24 cellular contexts compared by ENCODE assay signal in genomic region chr16:29906520-29907244, GRCh38. TPM values are rescaled to one million over a fixed set of nuclear protein-coding genes. Genes with fewer than 3 reads are reported as not detected.
"Had no signal": no experiment of that assay in that cellular context is flagged by ENCODE, and none has a peak within 500 bp of the region (broad histone marks: within the 10 kb centered on the region; RNA-seq: fewer than 3 reads in every experiment).

No MANE protein-coding gene starts in this region.

- DNase-seq: activated CD4-positive, alpha-beta T cell treated with anti-CD3 and anti-CD28 coated beads, Interleukin-2, amount 10 ng/mL, durations not matched to agents 7 days and 5 days; activated CD8-positive, alpha-beta T cell treated with anti-CD3 and anti-CD28 coated beads, Interleukin-2, amount 10 ng/mL, durations not matched to agents 7 days and 5 days; activated naive CD4-positive, alpha-beta T cell treated with Interleukin-2 at 50 U/mL for 16 hours; activated naive CD8-positive, alpha-beta T cell treated with anti-CD3 and anti-CD28 coated beads, Interleukin-2, amount 10 ng/mL, durations not matched to agents 7 days and 5 days; activated T-cell treated with anti-CD3 and anti-CD28 coated beads, Interleukin-2, amount 50 U/mL, for 24 hours; amygdala; body of pancreas; foreskin keratinocyte; occipital lobe; stimulated activated CD4-positive, alpha-beta T cell treated with anti-CD3 and anti-CD28 coated beads, Interleukin-15, amount 100 ng/mL, for 24 hours; stimulated activated CD4-positive, alpha-beta T cell treated with anti-CD3 and anti-CD28 coated beads, Interleukin-2, amount 100 ng/mL, for 48 hours; T-helper 1 cell; T-helper 9 cell; testis had no signal

- H3K9me3 ChIP-seq: body of pancreas, prostate gland, right atrium auricular region, testis had no signal

- H3K4me3 Mint-ChIP-seq: activated CD4-positive, alpha-beta T cell treated with anti-CD3 and anti-CD28 coated beads, Interleukin-2, amount 10 ng/mL, durations not matched to agents 7 days and 5 days; activated CD8-positive, alpha-beta T cell treated with anti-CD3 and anti-CD28 coated beads, Interleukin-2, amount 10 ng/mL, durations not matched to agents 7 days and 5 days; activated naive CD8-positive, alpha-beta T cell treated with anti-CD3 and anti-CD28 coated beads, Interleukin-2, amount 10 ng/mL, durations not matched to agents 7 days and 5 days; activated T-cell treated with anti-CD3 and anti-CD28 coated beads, Interleukin-2, amount 50 U/mL, for 24 hours; natural killer cell treated with Interleukin-12 subunit alpha and Interleukin-12 subunit beta and Interleukin-15 and Interleukin-18, amount 100 ng/mL, for 72 hours; type B pancreatic cell had no signal

- H3K36me3 Mint-ChIP-seq: natural killer cell treated with Interleukin-12 subunit alpha and Interleukin-12 subunit beta and Interleukin-15 and Interleukin-18, amount 100 ng/mL, for 72 hours; type B pancreatic cell had no signal

- H3K4me3 ChIP-seq: body of pancreas, dorsolateral prefrontal cortex, lung, prostate gland, right atrium auricular region, skin epidermis, testis had no signal

- H3K27me3 ChIP-seq: body of pancreas, dorsolateral prefrontal cortex, foreskin keratinocyte, right atrium auricular region, testis had no signal

- FAIRE-seq: colon, keratinocyte had no signal

- H3K27ac Mint-ChIP-seq: activated CD4-positive, alpha-beta T cell treated with anti-CD3 and anti-CD28 coated beads, Interleukin-2, amount 10 ng/mL, durations not matched to agents 7 days and 5 days; activated CD8-positive, alpha-beta T cell treated with anti-CD3 and anti-CD28 coated beads, Interleukin-2, amount 10 ng/mL, durations not matched to agents 7 days and 5 days; activated naive CD8-positive, alpha-beta T cell treated with anti-CD3 and anti-CD28 coated beads, Interleukin-2, amount 10 ng/mL, durations not matched to agents 7 days and 5 days; activated T-cell treated with anti-CD3 and anti-CD28 coated beads, Interleukin-2, amount 50 U/mL, for 24 hours; activated T-helper 2 cell treated with anti-CD3 and anti-CD28 coated beads, Interferon-gamma antibody, Interleukin-2, Interleukin-4, amounts not matched to agents 10 μg/mL and 5 μg/mL and 100 μg/mL, durations not matched to agents 14 hours and 24 hours and 36 hours; natural killer cell treated with Interleukin-12 subunit alpha and Interleukin-12 subunit beta and Interleukin-15 and Interleukin-18, amount 100 ng/mL, for 72 hours; type B pancreatic cell had no signal

- H3K4me1 ChIP-seq: body of pancreas, foreskin keratinocyte, prostate gland, right atrium auricular region, testis had no signal

- H3K9me3 Mint-ChIP-seq: activated CD4-positive, alpha-beta T cell treated with anti-CD3 and anti-CD28 coated beads, Interleukin-2, amount 10 ng/mL, durations not matched to agents 7 days and 5 days; activated naive CD8-positive, alpha-beta T cell treated with anti-CD3 and anti-CD28 coated beads, Interleukin-2, amount 10 ng/mL, durations not matched to agents 7 days and 5 days; activated T-cell treated with anti-CD3 and anti-CD28 coated beads, Interleukin-2, amount 50 U/mL, for 24 hours; activated T-helper 2 cell treated with anti-CD3 and anti-CD28 coated beads, Interferon-gamma antibody, Interleukin-2, Interleukin-4, amounts not matched to agents 10 μg/mL and 5 μg/mL and 100 μg/mL, durations not matched to agents 14 hours and 24 hours and 36 hours; natural killer cell treated with Interleukin-12 subunit alpha and Interleukin-12 subunit beta and Interleukin-15 and Interleukin-18, amount 100 ng/mL, for 72 hours; type B pancreatic cell had no signal

- H3K36me3 ChIP-seq: prostate gland, right atrium auricular region had no signal

- H3K27ac ChIP-seq: body of pancreas, foreskin keratinocyte, prostate gland, right atrium auricular region, skin epidermis, testis had no signal

- H3K27me3 Mint-ChIP-seq: activated CD4-positive, alpha-beta T cell treated with anti-CD3 and anti-CD28 coated beads, Interleukin-2, amount 10 ng/mL, durations not matched to agents 7 days and 5 days; activated naive CD8-positive, alpha-beta T cell treated with anti-CD3 and anti-CD28 coated beads, Interleukin-2, amount 10 ng/mL, durations not matched to agents 7 days and 5 days; activated T-cell treated with anti-CD3 and anti-CD28 coated beads, Interleukin-2, amount 50 U/mL, for 24 hours had no signal

RNA-seq across cellular contexts. Expression of gene ASPHD1, which starts 6.4 kb away (rescaled TPM):
- total RNA-seq: activated CD4-positive, alpha-beta T cell treated with anti-CD3 and anti-CD28 coated beads, Interleukin-2, amount 10 ng/mL, durations not matched to agents 7 days and 5 days had no signal

RNA-seq across cellular contexts. Expression of gene SEZ6L2, which starts 7.3 kb away (rescaled TPM):
- total RNA-seq: activated CD4-positive, alpha-beta T cell treated with anti-CD3 and anti-CD28 coated beads, Interleukin-2, amount 10 ng/mL, durations not matched to agents 7 days and 5 days; activated CD8-positive, alpha-beta T cell treated with anti-CD3 and anti-CD28 coated beads, Interleukin-2, amount 10 ng/mL, durations not matched to agents 7 days and 5 days; activated naive CD8-positive, alpha-beta T cell treated with anti-CD3 and anti-CD28 coated beads, Interleukin-2, amount 10 ng/mL, durations not matched to agents 7 days and 5 days; natural killer cell treated with Interleukin-12 subunit alpha and Interleukin-12 subunit beta and Interleukin-15 and Interleukin-18, amount 100 ng/mL, for 72 hours had no signal
